In genomic region chr1:97340951-97341350, GRCh38 we compare ENCODE assay signal across 18 cellular contexts.
DNase-seq lines count a peak whose midpoint lies in the region; ATAC-seq and TF ChIP-seq lines count a peak whose summit lies in the region.
"Had no signal": no experiment of that assay in that cellular context is flagged by ENCODE, and none has a peak within 500 bp of the region (broad histone marks: within the 10 kb centered on the region; RNA-seq: fewer than 3 reads in every experiment).

No MANE protein-coding gene starts in this region.

- no peak for ATAC-seq in Right ventricle myocardium superior (ENCODE audit: poor library complexity)
- ATAC-seq in body of pancreas = no peak
- ATAC-seq: activated CD4-positive, alpha-beta T cell treated with anti-CD3 and anti-CD28 coated beads for 36 hours had no signal

- H3K9me3 ChIP-seq in body of pancreas = no peaks in the 10 kb centered on the region
- H3K9me3 ChIP-seq: thoracic aorta had no signal

- H3K4me3 ChIP-seq in fibroblast of the aortic adventitia (ENCODE audit: low read depth, low read length) = no peak overlapping the region
- H3K4me3 ChIP-seq in body of pancreas = no peak overlapping the region
- H3K4me3 ChIP-seq: lung, thoracic aorta had no signal

- H3K36me3 ChIP-seq in body of pancreas (replicated peaks in 1 of 2; ENCODE audit: insufficient read depth in 1 of 2, low read depth in 2 of 2) = no peaks in the 10 kb centered on the region
- H3K36me3 ChIP-seq: thoracic aorta had no signal

- H3K4me1 ChIP-seq in body of pancreas = no peaks in the 10 kb centered on the region

- intact Hi-C loops in Right ventricle myocardium superior (cut with DNase I) = no loop called here
- intact Hi-C loops in body of pancreas (cut with DNase I) = no loop called here

- TF ChIP-seq CTCF in fibroblast of the aortic adventitia (IDR thresholded peaks at IDR 0.05; ENCODE audit: insufficient read depth, low read length) = no peak
- no peak for TF ChIP-seq CTCF in body of pancreas (IDR thresholded peaks at IDR 0.05)

- H3K27me3 ChIP-seq in body of pancreas = no peaks in the 10 kb centered on the region

- TF ChIP-seq POLR2A in body of pancreas (IDR thresholded peaks at IDR 0.05) = no peak

- H3K27ac ChIP-seq in body of pancreas = no peak overlapping the region
- H3K27ac ChIP-seq: 22Rv1, thoracic aorta had no signal

- peak; percentile 24 for DNase-seq in NCI-H2029 treated with DMSO at 0.1 percent for 48 hours (lab: John Stamatoyannopoulos, UW)
- DNase-seq in NCI-H2029 (lab: John Stamatoyannopoulos, UW) = no peak
- DNase-seq in amniotic epithelial cell (ENCODE audit: low read depth) = peak; percentile 89
- peak; percentile 75 for DNase-seq in fibroblast of the aortic adventitia (ENCODE audit: low read depth)
- peak; percentile 28 for DNase-seq in stromal cell of bone marrow (ENCODE audit: low read depth)
- DNase-seq in Right ventricle myocardium superior = no peak
- no peak for DNase-seq in activated CD4-positive, alpha-beta T cell treated with anti-CD3 and anti-CD28 coated beads for 4 hours
- DNase-seq in body of pancreas = no peak
- DNase-seq: activated CD4-positive, alpha-beta T cell treated with anti-CD3 and anti-CD28 coated beads for 36 hours; erythroblast; GF-D8; NCI-H2081 treated with DMSO at 0.1 percent for 48 hours; NCI-H82; nephron progenitor cell; T-helper 9 cell had no signal

- 97 to 100% methylated on average over 1 of the region's 1 CpG for WGBS in body of pancreas, 2 donors

Comparison
In these comparisons a context has a peak if more than half of its experiments do, and no peak if none do; other contexts are left out.
1. DNase-seq: peak in NCI-H2029 treated with DMSO at 0.1 percent for 48 hours (single experiment), amniotic epithelial cell (single experiment), fibroblast of the aortic adventitia (single experiment) and stromal cell of bone marrow (single experiment); none in NCI-H2029 (single experiment), Right ventricle myocardium superior (single experiment), activated CD4-positive, alpha-beta T cell treated with anti-CD3 and anti-CD28 coated beads for 4 hours (0 of 2) and body of pancreas (0 of 4).